Comparison of ENCODE assay signal across 21 cellular contexts in genomic region chr18:5982332-5982731, GRCh38.
A peak's percentile ranks its signal among the peaks of the same experiment; 100 is the strongest.
DNase-seq lines count a peak whose midpoint lies in the region; ATAC-seq lines count a peak whose summit lies in the region.
"Had no signal": no experiment of that assay in that cellular context is flagged by ENCODE, and none has a peak within 500 bp of the region (broad histone marks: within the 10 kb centered on the region; RNA-seq: fewer than 3 reads in every experiment).

No MANE protein-coding gene starts in this region.

- no peak overlapping the region for H3K27ac ChIP-seq in effector memory CD4-positive, alpha-beta T cell (ENCODE audit: insufficient read depth, low read length, poor library complexity, severe bottlenecking)
- H3K27ac ChIP-seq: SJCRH30, vagina had no signal

- H3K4me1 ChIP-seq in effector memory CD4-positive, alpha-beta T cell (ENCODE audit: control insufficient read depth, insufficient read depth, low read length, poor library complexity, severe bottlenecking): no peaks in the 10 kb centered on the region
- H3K4me1 ChIP-seq: SJCRH30, vagina had no signal

- no peaks in the 10 kb centered on the region for H3K36me3 Mint-ChIP-seq in stimulated activated effector memory CD8-positive, alpha-beta T cell treated with anti-CD3 and anti-CD28 coated beads, Interleukin-12 subunit alpha, Interleukin-12 subunit beta, amount 100 ng/mL, for 72 hours
- H3K36me3 Mint-ChIP-seq: mesothelial cell of epicardium had no signal

- peak; percentile 52 for ATAC-seq in GM18499 (IDR thresholded peaks at IDR 0.05; ENCODE audit: insufficient read depth, unreplicated experiment)
- peak; percentile 48 for ATAC-seq in GM19324 (IDR thresholded peaks at IDR 0.05; ENCODE audit: low FRiP score, unreplicated experiment)
- ATAC-seq in HG02852 (IDR thresholded peaks at IDR 0.05; ENCODE audit: unreplicated experiment): peak; percentile 35
- ATAC-seq in HG03571 (IDR thresholded peaks at IDR 0.05; ENCODE audit: unreplicated experiment): peak; percentile 34
- no peak for ATAC-seq in GM18861 (IDR thresholded peaks at IDR 0.05; ENCODE audit: unreplicated experiment)
- no peak for ATAC-seq in stimulated activated effector memory CD8-positive, alpha-beta T cell treated with anti-CD3 and anti-CD28 coated beads, Interleukin-12 subunit alpha, Interleukin-12 subunit beta, amount 100 ng/mL, for 72 hours
- ATAC-seq in HG02571 (IDR thresholded peaks at IDR 0.05; ENCODE audit: unreplicated experiment): no peak
- ATAC-seq: activated CD4-positive, alpha-beta T cell treated with anti-CD3 and anti-CD28 coated beads for 36 hours had no signal

- H3K27me3 ChIP-seq in effector memory CD4-positive, alpha-beta T cell (replicated peaks; ENCODE audit: control insufficient read depth, insufficient read depth, low read length, poor library complexity, severe bottlenecking): no peaks in the 10 kb centered on the region
- H3K27me3 ChIP-seq: SJCRH30, vagina had no signal

- no peak overlapping the region for H3K4me3 ChIP-seq in effector memory CD4-positive, alpha-beta T cell (ENCODE audit: insufficient read depth, low read depth, low read length, poor library complexity, severe bottlenecking)
- H3K4me3 ChIP-seq: SJCRH30, vagina had no signal

- no peak overlapping the region for H3K27ac Mint-ChIP-seq in stimulated activated effector memory CD8-positive, alpha-beta T cell treated with anti-CD3 and anti-CD28 coated beads, Interleukin-12 subunit alpha, Interleukin-12 subunit beta, amount 100 ng/mL, for 72 hours
- H3K27ac Mint-ChIP-seq: activated CD4-positive, alpha-beta T cell treated with anti-CD3 and anti-CD28 coated beads for 36 hours; CD4-positive, alpha-beta T cell; mesothelial cell of epicardium had no signal

- no peaks in the 10 kb centered on the region for H3K4me1 Mint-ChIP-seq in stimulated activated effector memory CD8-positive, alpha-beta T cell treated with anti-CD3 and anti-CD28 coated beads, Interleukin-12 subunit alpha, Interleukin-12 subunit beta, amount 100 ng/mL, for 72 hours

- DNase-seq in stimulated activated effector memory CD8-positive, alpha-beta T cell treated with anti-CD3 and anti-CD28 coated beads, Interleukin-12 subunit alpha, Interleukin-12 subunit beta, amount 100 ng/mL, for 72 hours (ENCODE audit: low spot score in 2 of 2): no peak
- no peak for DNase-seq in effector memory CD4-positive, alpha-beta T cell
- DNase-seq: activated CD4-positive, alpha-beta T cell treated with anti-CD3 and anti-CD28 coated beads for 36 hours; activated naive CD4-positive, alpha-beta T cell treated with Interleukin-2 at 50 U/mL for 16 hours; aorta; CD4-positive, alpha-beta T cell; DMS79 treated with DMSO at 0.1 percent for 48 hours; HCEC 1CT; NCI-H1694; SJCRH30; stimulated activated CD4-positive, alpha-beta T cell treated with anti-CD3 and anti-CD28 coated beads, Interleukin-15, amount 100 ng/mL, for 24 hours; T-helper 9 cell had no signal

- no peak overlapping the region for H3K4me3 Mint-ChIP-seq in stimulated activated effector memory CD8-positive, alpha-beta T cell treated with anti-CD3 and anti-CD28 coated beads, Interleukin-12 subunit alpha, Interleukin-12 subunit beta, amount 100 ng/mL, for 72 hours
- H3K4me3 Mint-ChIP-seq: activated CD4-positive, alpha-beta T cell treated with anti-CD3 and anti-CD28 coated beads for 36 hours; CD4-positive, alpha-beta T cell; mesothelial cell of epicardium; neural crest cell had no signal

- H3K9me3 ChIP-seq in effector memory CD4-positive, alpha-beta T cell (ENCODE audit: control insufficient read depth, low read length): no peaks in the 10 kb centered on the region
- H3K9me3 ChIP-seq: SJCRH30, vagina had no signal

- no peaks in the 10 kb centered on the region for H3K36me3 ChIP-seq in effector memory CD4-positive, alpha-beta T cell (ENCODE audit: control insufficient read depth, insufficient read depth, low read length)
- H3K36me3 ChIP-seq: SJCRH30, vagina had no signal

- no peaks in the 10 kb centered on the region for H3K9me3 Mint-ChIP-seq in stimulated activated effector memory CD8-positive, alpha-beta T cell treated with anti-CD3 and anti-CD28 coated beads, Interleukin-12 subunit alpha, Interleukin-12 subunit beta, amount 100 ng/mL, for 72 hours
- H3K9me3 Mint-ChIP-seq: CD4-positive, alpha-beta T cell; mesothelial cell of epicardium; neural crest cell had no signal

Comparison
In these comparisons a context has a peak if more than half of its experiments do, and no peak if none do; other contexts are left out.
1. ATAC-seq: peak in GM18499 (single experiment), GM19324 (single experiment), HG02852 (single experiment) and HG03571 (single experiment); none in GM18861 (single experiment), stimulated activated effector memory CD8-positive, alpha-beta T cell treated with anti-CD3 and anti-CD28 coated beads, Interleukin-12 subunit alpha, Interleukin-12 subunit beta, amount 100 ng/mL, for 72 hours (single experiment) and HG02571 (single experiment).